In genomic region chr3:99376926-99377325, GRCh38 we compare ENCODE assay signal across 32 cellular contexts.
"Had no signal": no experiment of that assay in that cellular context is flagged by ENCODE, and none has a peak within 500 bp of the region (broad histone marks: within the 10 kb centered on the region; RNA-seq: fewer than 3 reads in every experiment).

No MANE protein-coding gene starts in this region.

- H3K4me1 Mint-ChIP-seq: immature natural killer cell, naive B cell, natural killer cell, neural crest cell had no signal

- H3K27me3 ChIP-seq: left lung, neutrophil, ovary, suprapubic skin, tibial artery, upper lobe of right lung had no signal

- H3K36me3 Mint-ChIP-seq: immature natural killer cell, mesothelial cell of epicardium, naive B cell had no signal

- H3K27ac Mint-ChIP-seq: immature natural killer cell; mesothelial cell of epicardium; naive B cell; natural killer cell; stimulated activated naive CD8-positive, alpha-beta T cell treated with anti-CD3 and anti-CD28 coated beads, Interleukin-15, Interleukin-2, amounts not matched to agents 100 ng/mL and 50 ng/mL, for 24 hours had no signal

- ATAC-seq: left colon, left lung, natural killer cell, right cardiac atrium, sciatic nerve, upper lobe of right lung had no signal

- H3K4me3 ChIP-seq: left lung, lower lobe of right lung, ovary, prostate gland, skin epidermis, suprapubic skin, thoracic aorta, tibial artery, upper lobe of right lung had no signal

- H3K36me3 ChIP-seq: left lung, lower lobe of right lung, neutrophil, ovary, prostate gland, suprapubic skin, thoracic aorta, tibial artery, upper lobe of right lung had no signal

- DNase-seq: glutamatergic neuron; hippocampal formation; immature natural killer cell; kidney; left colon; lower lobe of right lung; mammary epithelial cell; mesendoderm; naive B cell; natural killer cell; occipital lobe; ovary; retina; right cardiac atrium; stimulated activated CD4-positive, alpha-beta T cell treated with anti-CD3 and anti-CD28 coated beads, Interleukin-12 subunit alpha, Interleukin-12 subunit beta, amount 100 ng/mL, for 4 hours; stimulated activated CD4-positive, alpha-beta T cell treated with anti-CD3 and anti-CD28 coated beads, Interleukin-15, amount 100 ng/mL, for 24 hours; stimulated activated CD4-positive, alpha-beta T cell treated with anti-CD3 and anti-CD28 coated beads, Interleukin-2, amount 100 ng/mL, for 24 hours; stimulated activated CD4-positive, alpha-beta T cell treated with anti-CD3 and anti-CD28 coated beads, Interleukin-4, amount 100 ng/mL, for 1 hour; stimulated activated naive CD4-positive, alpha-beta T cell; tibial artery; trophoblast cell had no signal

- H3K9me3 ChIP-seq: lower lobe of right lung, neutrophil, ovary, prostate gland, suprapubic skin, thoracic aorta, tibial artery, upper lobe of right lung had no signal

- H3K4me3 Mint-ChIP-seq: immature natural killer cell; mesothelial cell of epicardium; naive B cell; natural killer cell; neural crest cell; stimulated activated naive CD8-positive, alpha-beta T cell treated with anti-CD3 and anti-CD28 coated beads, Interleukin-15, Interleukin-2, amounts not matched to agents 100 ng/mL and 50 ng/mL, for 24 hours had no signal

- H3K27ac ChIP-seq: left lung, lower lobe of right lung, neutrophil, ovary, prostate gland, skin epidermis, suprapubic skin, thoracic aorta, tibial artery, upper lobe of right lung had no signal

- H3K27me3 Mint-ChIP-seq: naive B cell; stimulated activated naive CD8-positive, alpha-beta T cell treated with anti-CD3 and anti-CD28 coated beads, Interleukin-15, Interleukin-2, amounts not matched to agents 100 ng/mL and 50 ng/mL, for 24 hours had no signal

- H3K4me1 ChIP-seq: left lung, lower lobe of right lung, prostate gland, suprapubic skin, tibial artery had no signal
